In the genomic region with DNA sequence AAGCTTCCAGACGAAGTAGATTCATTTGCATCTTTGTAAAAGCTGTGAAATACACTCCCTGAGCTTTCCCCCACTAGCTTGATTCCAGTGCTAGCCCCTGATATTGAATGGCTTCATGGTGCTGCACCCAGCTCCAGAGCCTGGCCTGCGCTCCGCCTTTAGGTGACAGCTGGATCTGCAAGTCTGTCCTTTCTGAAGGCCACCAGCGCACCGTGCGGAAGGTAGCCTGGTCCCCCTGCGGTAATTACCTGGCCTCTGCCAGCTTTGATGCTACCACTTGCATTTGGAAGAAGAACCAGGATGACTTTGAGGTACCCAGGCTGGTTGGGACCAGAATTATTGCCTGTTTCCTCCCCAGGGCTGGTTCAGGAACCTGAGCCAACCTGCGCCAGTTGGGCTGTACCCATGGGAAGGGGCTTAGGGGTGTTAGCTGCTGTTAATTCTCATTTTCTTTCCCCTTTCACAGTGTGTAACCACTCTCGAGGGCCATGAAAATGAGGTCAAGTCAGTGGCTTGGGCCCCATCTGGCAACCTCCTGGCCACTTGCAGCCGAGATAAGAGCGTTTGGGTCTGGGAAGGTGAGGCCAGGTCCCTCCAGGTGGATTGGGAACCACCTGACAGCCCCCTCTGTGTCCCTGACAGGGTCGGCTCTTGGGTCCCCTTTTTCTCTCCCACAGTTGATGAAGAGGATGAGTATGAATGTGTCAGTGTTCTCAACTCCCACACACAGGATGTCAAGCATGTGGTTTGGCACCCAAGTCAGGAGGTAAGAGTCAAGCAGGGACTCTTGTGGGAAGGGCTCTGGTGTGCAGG, we compare ENCODE assay signal across 8 cellular contexts. TPM values are rescaled to one million over a fixed set of nuclear protein-coding genes. Genes with fewer than 3 reads are reported as not detected.
A peak's percentile ranks its signal among the peaks of the same experiment; 100 is the strongest.
DNase-seq lines count a peak whose midpoint lies in the region; TF ChIP-seq lines count a peak whose summit lies in the region.

No MANE protein-coding gene starts in this region.

- peak overlapping the region; percentile 82 for H3K4me3 Mint-ChIP-seq in activated naive CD4-positive, alpha-beta T cell treated with anti-CD3 and anti-CD28 coated beads, Interleukin-2, amount 10 ng/mL, durations not matched to agents 7 days and 5 days

- H3K9me3 ChIP-seq in Peyer's patch, result no peaks in the 10 kb centered on the region

- H3K36me3 Mint-ChIP-seq in activated naive CD4-positive, alpha-beta T cell treated with anti-CD3 and anti-CD28 coated beads, Interleukin-2, amount 10 ng/mL, durations not matched to agents 7 days and 5 days, result peaks cover 43% of the 10 kb centered on the region

- H3K27ac Mint-ChIP-seq in activated naive CD4-positive, alpha-beta T cell treated with anti-CD3 and anti-CD28 coated beads, Interleukin-2, amount 10 ng/mL, durations not matched to agents 7 days and 5 days, result peak overlapping the region; percentile 86

- peak; percentile 35 for DNase-seq in AG10803 (ENCODE audit: low read depth)
- peak; percentile 36 for DNase-seq in H4 (ENCODE audit: low spot score)
- DNase-seq in Peyer's patch, result peak; percentile 26 to 72 (median 65)
- DNase-seq in activated naive CD4-positive, alpha-beta T cell treated with anti-CD3 and anti-CD28 coated beads, Interleukin-2, amount 10 ng/mL, durations not matched to agents 7 days and 5 days, result peak; percentile 72
- DNase-seq in islet precursor cell, result peak; percentile 73
- DNase-seq in stimulated activated CD8-positive, alpha-beta memory T cell treated with anti-CD3 and anti-CD28 coated beads, Interleukin-15, amount 100 ng/mL, for 48 hours (ENCODE audit: low read depth in 2 of 2), result peak; percentile 34 to 56
- DNase-seq in NCI-H774 (lab: John Stamatoyannopoulos, UW), result no peak
- DNase-seq in OCI-M2 (lab: John Stamatoyannopoulos, UW; ENCODE audit: unreplicated experiment), result no peak

- no peaks in the 10 kb centered on the region for H3K27me3 Mint-ChIP-seq in activated naive CD4-positive, alpha-beta T cell treated with anti-CD3 and anti-CD28 coated beads, Interleukin-2, amount 10 ng/mL, durations not matched to agents 7 days and 5 days

- peaks cover 0 to 48% (median 0%) of the 10 kb centered on the region in 3 donors for H3K36me3 ChIP-seq in Peyer's patch

- no peak overlapping the region for H3K27ac ChIP-seq in Peyer's patch

- H3K9me3 Mint-ChIP-seq in activated naive CD4-positive, alpha-beta T cell treated with anti-CD3 and anti-CD28 coated beads, Interleukin-2, amount 10 ng/mL, durations not matched to agents 7 days and 5 days, result no peaks in the 10 kb centered on the region

- H3K4me1 Mint-ChIP-seq in activated naive CD4-positive, alpha-beta T cell treated with anti-CD3 and anti-CD28 coated beads, Interleukin-2, amount 10 ng/mL, durations not matched to agents 7 days and 5 days, result peaks cover 35% of the 10 kb centered on the region

- H3K4me3 ChIP-seq in AG10803 (ENCODE audit: low read length), result peak overlapping the region; percentile 97
- H3K4me3 ChIP-seq in Peyer's patch, result peak overlapping the region in 1 of 4 donors; percentile 90

- no peak for TF ChIP-seq POLR2A in Peyer's patch (IDR thresholded peaks at IDR 0.05)

- peaks cover 0 to 34% (median 16%) of the 10 kb centered on the region in 4 donors for H3K4me1 ChIP-seq in Peyer's patch

- peak; percentile 51 for TF ChIP-seq CTCF in AG10803 (conservative IDR thresholded peaks at IDR 0.05; ENCODE audit: low read length)
- peak in 4 of 6 experiments; percentile 28 to 53 (median 48) for TF ChIP-seq CTCF in Peyer's patch (IDR thresholded peaks at IDR 0.05)

- H3K27me3 ChIP-seq in Peyer's patch, result no peaks in the 10 kb centered on the region

- CTCF ChIA-PET in activated naive CD4-positive, alpha-beta T cell treated with anti-CD3 and anti-CD28 coated beads, Interleukin-2, amount 10 ng/mL, durations not matched to agents 7 days and 5 days (lab: Charles Lee), result interaction anchor here (0.7 to 2.2 kb wide), 17 partner anchors 10 to 274 kb away, joined by 3 to 23 read pairs (median 4); partner anchors contain the start of genes ASTL and STARD7

RNA-seq across cellular contexts. Expression of gene CIAO1, which starts 1.3 kb away (rescaled TPM):
- total RNA-seq in H4 (2014; rRNA removed; shearing (Covaris generic)), result 79.3 and 96.1 TPM in 2 replicates
- 100 to 1,000 TPM; 131 to 189 (median 154) TPM for total RNA-seq in Peyer's patch

RNA-seq across cellular contexts. Expression of gene TMEM127, which starts 1.6 kb away (rescaled TPM):
- 15.5 and 20.9 TPM in 2 replicates for total RNA-seq in H4 (2014; rRNA removed; shearing (Covaris generic))
- total RNA-seq in Peyer's patch, result 10 to 100 TPM; 25.6 to 81.4 (median 67.1) TPM

RNA-seq across cellular contexts. Expression of gene SNRNP200, which starts 38.0 kb away (rescaled TPM):
- 28.9 and 30.2 TPM in 2 replicates for total RNA-seq in H4 (2014; rRNA removed; shearing (Covaris generic))
- 100 to 1,000 TPM in 3 of 4 donors, 10 to 100 TPM in 1; 96.7 to 189 (median 119) TPM for total RNA-seq in Peyer's patch

RNA-seq across cellular contexts. Expression of gene ITPRIPL1, which starts 57.8 kb away (rescaled TPM):
- not detected in 2 replicates for total RNA-seq in H4 (2014; rRNA removed; shearing (Covaris generic))
- total RNA-seq in Peyer's patch, result 1 to 10 TPM in 2 of 4 donors, not detected in 2; 1.1 to 1.3 TPM

RNA-seq across cellular contexts. Expression of gene STARD7, which starts 58.7 kb away (rescaled TPM):
- 169 and 170 TPM in 2 replicates for total RNA-seq in H4 (2014; rRNA removed; shearing (Covaris generic))
- total RNA-seq in Peyer's patch, result 100 to 1,000 TPM in 3 of 4 donors, 10 to 100 TPM in 1; 78.4 to 120 (median 112) TPM

Comparison
In these comparisons a context has a peak if more than half of its experiments do, and no peak if none do; other contexts are left out.
1. DNase-seq: peak in AG10803 (single experiment), H4 (single experiment), Peyer's patch (3 of 3), activated naive CD4-positive, alpha-beta T cell treated with anti-CD3 and anti-CD28 coated beads, Interleukin-2, amount 10 ng/mL, durations not matched to agents 7 days and 5 days (single experiment), islet precursor cell (single experiment) and stimulated activated CD8-positive, alpha-beta memory T cell treated with anti-CD3 and anti-CD28 coated beads, Interleukin-15, amount 100 ng/mL, for 48 hours (2 of 2); none in NCI-H774 (single experiment) and OCI-M2 (single experiment).